In genomic region chr10:76052798-76053473, GRCh38 we compare ENCODE assay signal across 1 cellular context.
TF ChIP-seq lines count a peak whose summit lies in the region.

No MANE protein-coding gene starts in this region.

TF ChIP-seq in HepG2, 621 proteins besides CTCF, POLR2A, EP300 and RAD21 (continued from another document):
- TF ChIP-seq, protein P1, sequence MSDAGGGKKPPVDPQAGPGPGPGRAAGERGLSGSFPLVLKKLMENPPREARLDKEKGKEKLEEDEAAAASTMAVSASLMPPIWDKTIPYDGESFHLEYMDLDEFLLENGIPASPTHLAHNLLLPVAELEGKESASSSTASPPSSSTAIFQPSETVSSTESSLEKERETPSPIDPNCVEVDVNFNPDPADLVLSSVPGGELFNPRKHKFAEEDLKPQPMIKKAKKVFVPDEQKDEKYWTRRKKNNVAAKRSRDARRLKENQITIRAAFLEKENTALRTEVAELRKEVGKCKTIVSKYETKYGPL (CRISPR knock-in tag; IDR thresholded peaks at IDR 0.05): no peak
- TF ChIP-seq ELF1 (CRISPR knock-in tag; IDR thresholded peaks at IDR 0.05): no peak
- TF ChIP-seq, protein P2, sequence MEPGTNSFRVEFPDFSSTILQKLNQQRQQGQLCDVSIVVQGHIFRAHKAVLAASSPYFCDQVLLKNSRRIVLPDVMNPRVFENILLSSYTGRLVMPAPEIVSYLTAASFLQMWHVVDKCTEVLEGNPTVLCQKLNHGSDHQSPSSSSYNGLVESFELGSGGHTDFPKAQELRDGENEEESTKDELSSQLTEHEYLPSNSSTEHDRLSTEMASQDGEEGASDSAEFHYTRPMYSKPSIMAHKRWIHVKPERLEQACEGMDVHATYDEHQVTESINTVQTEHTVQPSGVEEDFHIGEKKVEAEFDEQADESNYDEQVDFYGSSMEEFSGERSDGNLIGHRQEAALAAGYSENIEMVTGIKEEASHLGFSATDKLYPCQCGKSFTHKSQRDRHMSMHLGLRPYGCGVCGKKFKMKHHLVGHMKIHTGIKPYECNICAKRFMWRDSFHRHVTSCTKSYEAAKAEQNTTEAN (CRISPR knock-in tag; conservative IDR thresholded peaks at IDR 0.05): no peak
- no peak for TF ChIP-seq KDM2A (CRISPR knock-in tag; IDR thresholded peaks at IDR 0.05; ENCODE audit: borderline replicate concordance, low read depth)
- TF ChIP-seq ZSCAN20 (CRISPR knock-in tag; IDR thresholded peaks at IDR 0.05; ENCODE audit: borderline replicate concordance): no peak
- TF ChIP-seq RARA (CRISPR knock-in tag; IDR thresholded peaks at IDR 0.05): no peak
- no peak for TF ChIP-seq U2AF2 (IDR thresholded peaks at IDR 0.05; ENCODE audit: low read depth, low read length)
